In genomic region chr3:71395470-71395869, GRCh38 we compare ENCODE assay signal across 26 cellular contexts.
DNase-seq lines count a peak whose midpoint lies in the region; ATAC-seq and TF ChIP-seq lines count a peak whose summit lies in the region.
"Had no signal": no experiment of that assay in that cellular context is flagged by ENCODE, and none has a peak within 500 bp of the region (broad histone marks: within the 10 kb centered on the region; RNA-seq: fewer than 3 reads in every experiment).

No MANE protein-coding gene starts in this region.

- CTCF ChIA-PET in activated CD8-positive, alpha-beta T cell treated with anti-CD3 and anti-CD28 coated beads for 36 hours (lab: Charles Lee) = interaction anchor here (0.7 to 4.0 kb wide), 7 partner anchors 9 to 116 kb away, joined by 3 to 20 read pairs (median 7); no protein-coding TSS in a partner anchor
- CTCF ChIA-PET in activated CD8-positive, alpha-beta T cell treated with anti-CD3 and anti-CD28 coated beads, Interleukin-2, amount 10 ng/mL, durations not matched to agents 7 days and 5 days (lab: Charles Lee) = interaction anchor here (1.5 to 5.7 kb wide), 3 partner anchors 10 to 22 kb away, joined by 3 to 26 read pairs (median 24); no protein-coding TSS in a partner anchor
- CTCF ChIA-PET in PC-9 (lab: Charles Lee) = no interaction called here

- H3K4me3 ChIP-seq in SK-N-MC = no peak overlapping the region
- no peak overlapping the region for H3K4me3 ChIP-seq in PC-9
- H3K4me3 ChIP-seq: gastroesophageal sphincter, skin epidermis, thyroid gland had no signal

- H3K9me3 ChIP-seq in SK-N-MC (ENCODE audit: low read depth, low read length) (no peaks in the 10 kb centered on the region), PC-9 (ENCODE audit: insufficient read depth, low read depth) (no peaks in the 10 kb centered on the region)
- H3K9me3 ChIP-seq: gastroesophageal sphincter, thyroid gland had no signal

- no peaks in the 10 kb centered on the region for H3K27me3 Mint-ChIP-seq in activated CD8-positive, alpha-beta T cell treated with anti-CD3 and anti-CD28 coated beads for 36 hours
- H3K27me3 Mint-ChIP-seq in activated CD8-positive, alpha-beta T cell treated with anti-CD3 and anti-CD28 coated beads, Interleukin-2, amount 10 ng/mL, durations not matched to agents 7 days and 5 days (ENCODE audit: low read depth) = no peaks in the 10 kb centered on the region
- no peaks in the 10 kb centered on the region for H3K27me3 Mint-ChIP-seq in central memory CD8-positive, alpha-beta T cell
- H3K27me3 Mint-ChIP-seq in stimulated activated memory B cell treated with anti-CD40 and anti-IgM and Interleukin-4, amounts not matched to agents 10 μg/mL and 1 μg/mL and 100 μg/mL, for 72 hours = no peaks in the 10 kb centered on the region

- no peaks in the 10 kb centered on the region for H4K20me1 ChIP-seq in PC-9 (ENCODE audit: insufficient read depth)

- intact Hi-C loops in activated CD8-positive, alpha-beta T cell treated with anti-CD3 and anti-CD28 coated beads for 36 hours (cut with micrococcal nuclease) = loop anchor here (5.0 to 10.0 kb wide), 4 partner anchors 97 to 311 kb away; partner anchors contain the start of gene FOXP1
- intact Hi-C loops in PC-9 (cut with micrococcal nuclease; ENCODE audit: unreplicated experiment) = loop anchor here (5.0 to 10.0 kb wide), 2 partner anchors 189 to 388 kb away; partner anchors contain the start of gene FOXP1

- H3K9me2 ChIP-seq in PC-9 (ENCODE audit: insufficient read depth) = no peaks in the 10 kb centered on the region

- H3K4me2 ChIP-seq in PC-9 = no peak overlapping the region

- no peak overlapping the region for H2AFZ ChIP-seq in PC-9

- H3K9me3 Mint-ChIP-seq in activated CD8-positive, alpha-beta T cell treated with anti-CD3 and anti-CD28 coated beads for 36 hours = no peaks in the 10 kb centered on the region
- H3K9me3 Mint-ChIP-seq in activated CD8-positive, alpha-beta T cell treated with anti-CD3 and anti-CD28 coated beads, Interleukin-2, amount 10 ng/mL, durations not matched to agents 7 days and 5 days (ENCODE audit: insufficient read depth) = no peaks in the 10 kb centered on the region
- H3K9me3 Mint-ChIP-seq in central memory CD8-positive, alpha-beta T cell = no peaks in the 10 kb centered on the region
- no peaks in the 10 kb centered on the region for H3K9me3 Mint-ChIP-seq in stimulated activated memory B cell treated with anti-CD40 and anti-IgM and Interleukin-4, amounts not matched to agents 10 μg/mL and 1 μg/mL and 100 μg/mL, for 72 hours

- H3K27ac ChIP-seq in SK-N-MC (peak overlapping the region; percentile 42; the same call in 1 of the 2 replicates), PC-9 (no peak overlapping the region)
- H3K27ac ChIP-seq: 22Rv1, gastroesophageal sphincter, thyroid gland had no signal

- no peaks in the 10 kb centered on the region for H3K4me1 ChIP-seq in PC-9 (replicated peaks; ENCODE audit: insufficient read depth)

- no peak for TF ChIP-seq CTCF in activated CD8-positive, alpha-beta T cell treated with anti-CD3 and anti-CD28 coated beads for 36 hours (IDR thresholded peaks at IDR 0.05)
- TF ChIP-seq CTCF in PC-9 (conservative IDR thresholded peaks at IDR 0.05) = no peak

- H3F3A ChIP-seq in PC-9 (ENCODE audit: insufficient read depth, low read depth) = no peaks in the 10 kb centered on the region

- H3K36me3 Mint-ChIP-seq in activated CD8-positive, alpha-beta T cell treated with anti-CD3 and anti-CD28 coated beads for 36 hours (ENCODE audit: low read depth) = peaks cover 11% of the 10 kb centered on the region
- H3K36me3 Mint-ChIP-seq in activated CD8-positive, alpha-beta T cell treated with anti-CD3 and anti-CD28 coated beads, Interleukin-2, amount 10 ng/mL, durations not matched to agents 7 days and 5 days (ENCODE audit: low read depth) = peaks cover 6% of the 10 kb centered on the region
- H3K36me3 Mint-ChIP-seq in central memory CD8-positive, alpha-beta T cell (ENCODE audit: insufficient read depth) = peaks cover 4% of the 10 kb centered on the region
- no peaks in the 10 kb centered on the region for H3K36me3 Mint-ChIP-seq in stimulated activated memory B cell treated with anti-CD40 and anti-IgM and Interleukin-4, amounts not matched to agents 10 μg/mL and 1 μg/mL and 100 μg/mL, for 72 hours

- ATAC-seq in activated CD8-positive, alpha-beta T cell treated with anti-CD3 and anti-CD28 coated beads for 36 hours = no peak
- ATAC-seq in activated CD8-positive, alpha-beta T cell treated with anti-CD3 and anti-CD28 coated beads, Interleukin-2, amount 10 ng/mL, durations not matched to agents 7 days and 5 days = no peak
- no peak for ATAC-seq in central memory CD8-positive, alpha-beta T cell (replicated peaks; ENCODE audit: extremely low read depth, poor library complexity, severe bottlenecking)
- no peak for ATAC-seq in stimulated activated memory B cell treated with anti-CD40 and anti-IgM and Interleukin-4, amounts not matched to agents 10 μg/mL and 1 μg/mL and 100 μg/mL, for 72 hours
- ATAC-seq in GM18909 (IDR thresholded peaks at IDR 0.05; ENCODE audit: poor library complexity, unreplicated experiment) (no peak), HG02870 (IDR thresholded peaks at IDR 0.05; ENCODE audit: unreplicated experiment) (no peak)
- ATAC-seq: gastroesophageal sphincter, PC-3 had no signal

- H3K4me3 Mint-ChIP-seq in activated CD8-positive, alpha-beta T cell treated with anti-CD3 and anti-CD28 coated beads for 36 hours = no peak overlapping the region
- H3K4me3 Mint-ChIP-seq in activated CD8-positive, alpha-beta T cell treated with anti-CD3 and anti-CD28 coated beads, Interleukin-2, amount 10 ng/mL, durations not matched to agents 7 days and 5 days = no peak overlapping the region
- no peak overlapping the region for H3K4me3 Mint-ChIP-seq in central memory CD8-positive, alpha-beta T cell
- H3K4me3 Mint-ChIP-seq in stimulated activated memory B cell treated with anti-CD40 and anti-IgM and Interleukin-4, amounts not matched to agents 10 μg/mL and 1 μg/mL and 100 μg/mL, for 72 hours = no peak overlapping the region

- no peak for DNase-seq in activated CD8-positive, alpha-beta T cell treated with anti-CD3 and anti-CD28 coated beads for 36 hours
- no peak for DNase-seq in activated CD8-positive, alpha-beta T cell treated with anti-CD3 and anti-CD28 coated beads, Interleukin-2, amount 10 ng/mL, durations not matched to agents 7 days and 5 days
- no peak for DNase-seq in SK-N-MC (ENCODE audit: low read depth, low spot score)
- no peak for DNase-seq in central memory CD8-positive, alpha-beta T cell (ENCODE audit: low spot score in 2 of 2)
- no peak for DNase-seq in PC-9
- DNase-seq: activated CD4-positive, alpha-beta T cell treated with anti-CD3 and anti-CD28 coated beads, Interleukin-2, amount 50 U/mL, for 1 hour; activated CD8-positive, alpha-beta memory T cell treated with anti-CD3 and anti-CD28 coated beads, Interleukin-2, amount 50 U/mL, for 48 hours; activated effector memory CD4-positive, alpha-beta T cell treated with anti-CD3 and anti-CD28 coated beads, Interleukin-2, amount 50 U/mL, for 16 hours; caudate nucleus; effector CD8-positive, alpha-beta T cell; hypothalamus; islet precursor cell; NCI-H1417; NCI-H2081 treated with DMSO at 0.1 percent for 48 hours; NCI-H446; SHP77 treated with DMSO at 0.1 percent for 48 hours; stimulated activated CD4-positive, alpha-beta T cell treated with anti-CD3 and anti-CD28 coated beads, Interleukin-2, amount 100 ng/mL, for 24 hours; stimulated activated naive CD4-positive, alpha-beta T cell; thyroid gland had no signal

- H3K36me3 ChIP-seq in SK-N-MC (ENCODE audit: insufficient read depth, low read length) (no peaks in the 10 kb centered on the region), PC-9 (ENCODE audit: low read depth) (no peaks in the 10 kb centered on the region)
- H3K36me3 ChIP-seq: gastroesophageal sphincter, thyroid gland had no signal

- H3K79me2 ChIP-seq in PC-9 (ENCODE audit: low read depth) = no peaks in the 10 kb centered on the region

- H3K27ac Mint-ChIP-seq in activated CD8-positive, alpha-beta T cell treated with anti-CD3 and anti-CD28 coated beads for 36 hours = peak overlapping the region; percentile 26
- H3K27ac Mint-ChIP-seq in activated CD8-positive, alpha-beta T cell treated with anti-CD3 and anti-CD28 coated beads, Interleukin-2, amount 10 ng/mL, durations not matched to agents 7 days and 5 days = no peak overlapping the region
- peak overlapping the region; percentile 63 for H3K27ac Mint-ChIP-seq in central memory CD8-positive, alpha-beta T cell (ENCODE audit: low read depth)
- H3K27ac Mint-ChIP-seq in stimulated activated memory B cell treated with anti-CD40 and anti-IgM and Interleukin-4, amounts not matched to agents 10 μg/mL and 1 μg/mL and 100 μg/mL, for 72 hours = peak overlapping the region; percentile 36

- H3K9ac ChIP-seq in SK-N-MC (ENCODE audit: insufficient read length) = no peak overlapping the region

- peaks cover 80% of the 10 kb centered on the region for H3K4me1 Mint-ChIP-seq in activated CD8-positive, alpha-beta T cell treated with anti-CD3 and anti-CD28 coated beads for 36 hours (ENCODE audit: low read depth)
- peaks cover 61% of the 10 kb centered on the region for H3K4me1 Mint-ChIP-seq in activated CD8-positive, alpha-beta T cell treated with anti-CD3 and anti-CD28 coated beads, Interleukin-2, amount 10 ng/mL, durations not matched to agents 7 days and 5 days (ENCODE audit: low read depth)
- peaks cover 47% of the 10 kb centered on the region for H3K4me1 Mint-ChIP-seq in central memory CD8-positive, alpha-beta T cell
- H3K4me1 Mint-ChIP-seq in stimulated activated memory B cell treated with anti-CD40 and anti-IgM and Interleukin-4, amounts not matched to agents 10 μg/mL and 1 μg/mL and 100 μg/mL, for 72 hours = peaks cover 66% of the 10 kb centered on the region

- no peaks in the 10 kb centered on the region for H3K27me3 ChIP-seq in PC-9 (ENCODE audit: insufficient read depth, low read depth)
- H3K27me3 ChIP-seq: gastroesophageal sphincter, thyroid gland had no signal

- no TSS peak for BruUV-seq in PC-9 (replicated peaks; lab: Mats Ljungman, UMichigan)

- POLR2A ChIA-PET in activated CD8-positive, alpha-beta T cell treated with anti-CD3 and anti-CD28 coated beads for 36 hours (lab: Charles Lee) = interaction anchor here (0.6 to 1.2 kb wide), 3 partner anchors 55 to 243 kb away, joined by 3 to 6 read pairs (median 3); no protein-coding TSS in a partner anchor
- POLR2A ChIA-PET in activated CD8-positive, alpha-beta T cell treated with anti-CD3 and anti-CD28 coated beads, Interleukin-2, amount 10 ng/mL, durations not matched to agents 7 days and 5 days (lab: Charles Lee) = no interaction called here
- POLR2A ChIA-PET in PC-9 (lab: Charles Lee; ENCODE audit: unreplicated experiment) = no interaction called here
